ENCODE assay signal across 25 cellular contexts in genomic region chr10:30847642-30848041, GRCh38.
"Had no signal": no experiment of that assay in that cellular context is flagged by ENCODE, and none has a peak within 500 bp of the region (broad histone marks: within the 10 kb centered on the region; RNA-seq: fewer than 3 reads in every experiment).

No MANE protein-coding gene starts in this region.

- ATAC-seq: activated CD4-positive, alpha-beta T cell treated with anti-CD3 and anti-CD28 coated beads for 36 hours; activated CD8-positive, alpha-beta memory T cell treated with anti-CD3 and anti-CD28 coated beads, Interleukin-2, amount 10 ng/mL, durations not matched to agents 7 days and 5 days; activated CD8-positive, alpha-beta T cell treated with anti-CD3 and anti-CD28 coated beads, Interleukin-2, amount 10 ng/mL, durations not matched to agents 7 days and 5 days; activated T-cell treated with anti-CD3 and anti-CD28 coated beads, Interleukin-2, amount 50 U/mL, for 72 hours had no signal

- H3K4me1 ChIP-seq: breast epithelium, colonic mucosa had no signal

- DNase-seq: activated CD4-positive, alpha-beta memory T cell treated with anti-CD3 and anti-CD28 coated beads for 36 hours; activated CD4-positive, alpha-beta T cell treated with anti-CD3 and anti-CD28 coated beads for 36 hours; activated CD4-positive, alpha-beta T cell treated with anti-CD3 and anti-CD28 coated beads, Interleukin-2, amount 10 ng/mL, durations not matched to agents 24 days and 14 days; activated CD4-positive, CD25-positive, alpha-beta regulatory T cell; activated CD4-positive, CD25-positive, alpha-beta regulatory T cell treated with anti-CD3 and anti-CD28 coated beads, Interleukin-2, amount 50 U/mL, for 72 hours; activated CD8-positive, alpha-beta memory T cell treated with anti-CD3 and anti-CD28 coated beads, Interleukin-2, amount 10 ng/mL, durations not matched to agents 7 days and 5 days; activated CD8-positive, alpha-beta memory T cell treated with anti-CD3 and anti-CD28 coated beads, Interleukin-2, amount 50 U/mL, for 4 hours; activated CD8-positive, alpha-beta T cell treated with anti-CD3 and anti-CD28 coated beads, Interleukin-2, amount 10 ng/mL, durations not matched to agents 7 days and 5 days; activated gamma-delta T cell; activated naive CD4-positive, alpha-beta T cell; activated naive CD4-positive, alpha-beta T cell treated with anti-CD3 and anti-CD28 coated beads, Interleukin-2, amount 50 U/mL, for 16 hours; activated T-cell treated with anti-CD3 and anti-CD28 coated beads, Interleukin-2, amount 50 U/mL, for 24 hours; activated T-cell treated with anti-CD3 and anti-CD28 coated beads, Interleukin-2, amount 50 U/mL, for 72 hours; amniotic stem cell; anterior cingulate cortex; central memory CD4-positive, alpha-beta T cell; cerebellar nuclear complex; colonic mucosa; effector CD8-positive, alpha-beta T cell; foreskin fibroblast; head of caudate nucleus; T-helper 2 cell had no signal

- H3K27ac ChIP-seq: breast epithelium, cardiac muscle cell, colonic mucosa, epithelial cell of prostate had no signal

- H3K36me3 ChIP-seq: breast epithelium, cardiac muscle cell, colonic mucosa had no signal

- H3K27me3 ChIP-seq: breast epithelium, cardiac muscle cell, colonic mucosa had no signal

- H3K9me3 ChIP-seq: breast epithelium, colonic mucosa had no signal

- H3K4me3 ChIP-seq: breast epithelium, cardiac muscle cell, colonic mucosa had no signal
